16 cellular contexts compared by ENCODE assay signal in the genomic region with DNA sequence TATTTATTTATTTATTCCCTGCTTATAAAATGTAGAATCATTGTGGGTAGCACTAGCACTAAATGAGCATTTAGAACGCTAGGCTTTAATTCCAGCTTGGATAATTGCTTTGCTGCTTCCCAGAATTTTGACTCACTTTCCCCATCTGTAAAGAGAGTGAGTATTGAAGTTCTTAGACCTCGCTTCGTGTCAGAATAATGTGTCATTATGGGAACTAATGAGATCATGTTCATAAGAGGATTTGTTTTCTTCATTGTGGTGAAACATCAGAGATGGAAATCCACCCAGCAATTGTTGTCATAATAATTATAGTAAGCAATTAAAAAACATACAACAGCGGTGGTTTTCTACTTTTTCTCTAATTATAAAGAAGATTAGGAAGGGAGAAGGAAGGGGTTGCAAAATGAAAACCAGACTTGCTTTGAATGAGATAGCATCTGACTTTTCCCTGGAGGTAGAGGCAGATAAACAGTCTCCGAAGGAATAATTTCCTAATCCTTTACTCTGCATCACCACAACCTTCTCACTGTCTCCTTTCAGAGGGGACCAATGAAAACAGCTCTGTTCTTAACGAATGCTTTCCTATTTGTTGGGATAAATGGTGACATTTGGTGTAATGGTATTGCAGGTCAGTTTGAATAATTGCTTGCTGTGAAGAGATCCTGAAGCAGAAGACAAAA.
A peak's percentile ranks its signal among the peaks of the same experiment; 100 is the strongest.
DNase-seq lines count a peak whose midpoint lies in the region; ATAC-seq and TF ChIP-seq lines count a peak whose summit lies in the region.
"Had no signal": no experiment of that assay in that cellular context is flagged by ENCODE, and none has a peak within 500 bp of the region (broad histone marks: within the 10 kb centered on the region; RNA-seq: fewer than 3 reads in every experiment).

No MANE protein-coding gene starts in this region.

- H3K9me3 Mint-ChIP-seq in stimulated activated memory B cell treated with anti-CD40 and anti-IgM and Interleukin-4, amounts not matched to agents 10 μg/mL and 1 μg/mL and 100 μg/mL, for 72 hours, result peaks cover 4% of the 10 kb centered on the region
- H3K9me3 Mint-ChIP-seq: activated naive CD8-positive, alpha-beta T cell treated with anti-CD3 and anti-CD28 coated beads, Interleukin-2, amount 10 ng/mL, durations not matched to agents 7 days and 5 days had no signal

- intact Hi-C loops in transverse colon (cut with DNase I; ENCODE audit: low total_unique reads), result no loop called here

- H3K27me3 ChIP-seq in muscle layer of duodenum (ENCODE audit: low read depth, low read length) (no peaks in the 10 kb centered on the region), transverse colon (no peaks in the 10 kb centered on the region)

- in situ Hi-C loops in transverse colon (cut with MboI; ENCODE audit: low pct_ligation_motif_present in 1 of 4, low pct_unique_long_range_greater_than_20kb in 1 of 4, low sequenced_read_pairs in 3 of 4), result no loop called here

- H3K4me3 Mint-ChIP-seq in stimulated activated memory B cell treated with anti-CD40 and anti-IgM and Interleukin-4, amounts not matched to agents 10 μg/mL and 1 μg/mL and 100 μg/mL, for 72 hours, result no peak overlapping the region
- H3K4me3 Mint-ChIP-seq: activated naive CD8-positive, alpha-beta T cell treated with anti-CD3 and anti-CD28 coated beads, Interleukin-2, amount 10 ng/mL, durations not matched to agents 7 days and 5 days had no signal

- H3K4me3 ChIP-seq in muscle layer of duodenum (ENCODE audit: low read depth in 1 of 2, low read length in 2 of 2), result no peak overlapping the region
- no peak overlapping the region for H3K4me3 ChIP-seq in transverse colon

- peaks cover 0 to 7% of the 10 kb centered on the region in 2 donors for H3K36me3 ChIP-seq in muscle layer of duodenum (ENCODE audit: control insufficient read depth in 1 of 2, insufficient read depth in 2 of 2, low read length in 2 of 2)
- no peaks in the 10 kb centered on the region for H3K36me3 ChIP-seq in transverse colon

- TF ChIP-seq POLR2A in transverse colon (IDR thresholded peaks at IDR 0.05), result no peak

- no peak overlapping the region for H3K27ac Mint-ChIP-seq in stimulated activated memory B cell treated with anti-CD40 and anti-IgM and Interleukin-4, amounts not matched to agents 10 μg/mL and 1 μg/mL and 100 μg/mL, for 72 hours
- H3K27ac Mint-ChIP-seq: activated naive CD8-positive, alpha-beta T cell treated with anti-CD3 and anti-CD28 coated beads, Interleukin-2, amount 10 ng/mL, durations not matched to agents 7 days and 5 days had no signal

- DNase-seq in NCI-H82 treated with DMSO at 0.1 percent for 48 hours (lab: John Stamatoyannopoulos, UW; ENCODE audit: unreplicated experiment), result peak; percentile 49
- no peak for DNase-seq in transverse colon
- no peak for DNase-seq in NCI-H2107 treated with DMSO at 0.1 percent for 48 hours (lab: John Stamatoyannopoulos, UW; ENCODE audit: unreplicated experiment)
- no peak for DNase-seq in activated T-cell treated with anti-CD3 and anti-CD28 coated beads for 4 hours
- DNase-seq: activated CD4-positive, alpha-beta T cell treated with anti-CD3 and anti-CD28 coated beads, Interleukin-2, amount 50 U/mL, for 48 hours; activated naive CD8-positive, alpha-beta T cell treated with anti-CD3 and anti-CD28 coated beads, Interleukin-2, amount 10 ng/mL, durations not matched to agents 7 days and 5 days; activated T-cell treated with anti-CD3 and anti-CD28 coated beads, Interleukin-2, amount 50 U/mL, for 48 hours; Caco-2; NCI-H2081 treated with DMSO at 0.1 percent for 48 hours; NCI-H524; SHP77; stimulated activated naive CD8-positive, alpha-beta T cell treated with anti-CD3 and anti-CD28 coated beads, Interleukin-15, Interleukin-2, amounts not matched to agents 100 U/mL and 50 U/mL, for 24 hours had no signal

- H3K4me1 Mint-ChIP-seq in stimulated activated memory B cell treated with anti-CD40 and anti-IgM and Interleukin-4, amounts not matched to agents 10 μg/mL and 1 μg/mL and 100 μg/mL, for 72 hours, result no peaks in the 10 kb centered on the region
- H3K4me1 Mint-ChIP-seq: activated naive CD8-positive, alpha-beta T cell treated with anti-CD3 and anti-CD28 coated beads, Interleukin-2, amount 10 ng/mL, durations not matched to agents 7 days and 5 days had no signal

- H3K36me3 Mint-ChIP-seq in stimulated activated memory B cell treated with anti-CD40 and anti-IgM and Interleukin-4, amounts not matched to agents 10 μg/mL and 1 μg/mL and 100 μg/mL, for 72 hours, result peaks cover 5% of the 10 kb centered on the region
- H3K36me3 Mint-ChIP-seq: activated naive CD8-positive, alpha-beta T cell treated with anti-CD3 and anti-CD28 coated beads, Interleukin-2, amount 10 ng/mL, durations not matched to agents 7 days and 5 days had no signal

- H3K27ac ChIP-seq in cingulate gyrus (ENCODE audit: low read depth, low read length) (peak overlapping the region; percentile 35), muscle layer of duodenum (ENCODE audit: low read length) (peak overlapping the region; percentile 52), transverse colon (peak overlapping the region in 3 of 4 donors; percentile 50 to 63 (median 59))
- H3K27ac ChIP-seq: KMS-11 had no signal

- peaks cover 0 to 24% of the 10 kb centered on the region in 2 donors for H3K4me1 ChIP-seq in muscle layer of duodenum (ENCODE audit: control insufficient read depth in 1 of 2, insufficient read depth in 2 of 2, low read length in 2 of 2)
- H3K4me1 ChIP-seq in transverse colon, result peaks cover 0 to 11% (median 7%) of the 10 kb centered on the region in 4 donors

- no peak for ATAC-seq in stimulated activated memory B cell treated with anti-CD40 and anti-IgM and Interleukin-4, amounts not matched to agents 10 μg/mL and 1 μg/mL and 100 μg/mL, for 72 hours
- ATAC-seq: stimulated activated naive CD8-positive, alpha-beta T cell treated with anti-CD3 and anti-CD28 coated beads, Interleukin-15, Interleukin-2, amounts not matched to agents 100 U/mL and 50 U/mL, for 24 hours had no signal

- H3K27me3 Mint-ChIP-seq in stimulated activated memory B cell treated with anti-CD40 and anti-IgM and Interleukin-4, amounts not matched to agents 10 μg/mL and 1 μg/mL and 100 μg/mL, for 72 hours, result no peaks in the 10 kb centered on the region

- 57 to 61% methylated on average over 6 of the region's 6 CpGs for WGBS in transverse colon (ENCODE audit: low coverage in 1 of 2), 2 donors

- TF ChIP-seq CTCF in transverse colon (IDR thresholded peaks at IDR 0.05), result no peak

- TF ChIP-seq EP300 in transverse colon (IDR thresholded peaks at IDR 0.05; ENCODE audit: low read depth), result no peak

- H3K9me3 ChIP-seq in muscle layer of duodenum (ENCODE audit: control insufficient read depth in 1 of 2, low read length in 2 of 2), result peaks cover 0 to 5% of the 10 kb centered on the region in 2 donors
- peaks cover 0 to 6% of the 10 kb centered on the region in 2 donors for H3K9me3 ChIP-seq in transverse colon
